8 cellular contexts compared by ENCODE assay signal in the genomic region with DNA sequence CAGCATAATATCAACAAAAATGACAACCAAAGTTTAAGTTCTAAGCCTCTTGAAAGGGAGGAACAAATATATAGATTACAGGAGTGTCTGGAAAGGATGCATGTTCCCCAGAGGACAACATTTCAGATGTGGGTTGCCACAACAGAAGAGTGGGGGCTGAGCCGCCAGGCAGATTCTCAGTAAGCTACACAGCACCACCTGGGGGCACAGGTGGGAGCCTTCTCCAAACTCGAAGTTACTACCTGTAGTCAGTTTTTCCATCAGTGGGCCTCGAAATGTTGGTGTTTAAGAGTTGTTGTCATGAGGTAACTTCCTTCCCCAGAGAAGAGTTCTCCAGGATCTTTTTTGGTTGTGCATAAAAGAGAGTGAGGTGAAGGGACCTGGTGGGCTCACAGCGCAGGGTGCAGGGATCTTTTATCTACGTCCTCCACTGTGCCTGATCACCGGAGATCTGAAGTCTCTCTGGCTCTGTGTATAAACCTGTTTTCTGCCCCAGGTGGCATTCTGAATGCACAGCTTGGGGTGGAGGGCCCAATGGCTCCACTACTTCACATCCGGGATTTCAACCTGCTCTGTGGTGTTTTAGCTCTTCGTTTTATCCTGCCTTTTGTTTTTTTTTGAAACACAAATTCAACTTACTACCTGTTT. TPM values are rescaled to one million over a fixed set of nuclear protein-coding genes. Genes with fewer than 3 reads are reported as not detected.
DNase-seq lines count a peak whose midpoint lies in the region; ATAC-seq and TF ChIP-seq lines count a peak whose summit lies in the region.

No MANE protein-coding gene starts in this region.

- H3K27ac Mint-ChIP-seq in effector memory CD8-positive, alpha-beta T cell: peak overlapping the region in 1 of 2 donors; percentile 75

- no peak overlapping the region for H3K4me3 Mint-ChIP-seq in effector memory CD8-positive, alpha-beta T cell

- in situ Hi-C loops in G401 (cut with HindIII; ENCODE audit: low sequenced_read_pairs): no loop called here

- DNase-seq in GM12864 (ENCODE audit: low read depth): no peak
- DNase-seq in RKO (ENCODE audit: low spot score): peak; percentile 7
- DNase-seq in effector memory CD8-positive, alpha-beta T cell: peak in 2 of 3 experiments; percentile 4 to 9
- DNase-seq in G401 (ENCODE audit: low spot score): no peak
- DNase-seq in SIG-M5 treated with dmso at 0.1 percent for 504 hours (lab: John Stamatoyannopoulos, UW; ENCODE audit: unreplicated experiment): no peak
- no peak for DNase-seq in NCI-H1930 (lab: John Stamatoyannopoulos, UW)
- no peak for DNase-seq in HuH-7.5 (ENCODE audit: low spot score)

- H3K4me1 Mint-ChIP-seq in effector memory CD8-positive, alpha-beta T cell (ENCODE audit: low read depth in 2 of 2): peaks cover 29 to 38% of the 10 kb centered on the region in 2 donors

- no peaks in the 10 kb centered on the region for H3K9me3 Mint-ChIP-seq in effector memory CD8-positive, alpha-beta T cell

- ATAC-seq in GM21717 (IDR thresholded peaks at IDR 0.05; ENCODE audit: unreplicated experiment): peak; percentile 31
- ATAC-seq in effector memory CD8-positive, alpha-beta T cell (replicated peaks): peak; percentile 23

- no peaks in the 10 kb centered on the region for H3K27me3 Mint-ChIP-seq in effector memory CD8-positive, alpha-beta T cell

- no peaks in the 10 kb centered on the region for H3K36me3 Mint-ChIP-seq in effector memory CD8-positive, alpha-beta T cell (ENCODE audit: insufficient read depth)

- no peak overlapping the region for H3K4me3 ChIP-seq in GM12864 (ENCODE audit: low read depth, low read length)

- peak; percentile 48 for TF ChIP-seq CTCF in GM12864 (IDR thresholded peaks at IDR 0.05; ENCODE audit: low read depth, low read length, missing control alignments)

RNA-seq across cellular contexts. Expression of gene STS, which starts 58.4 kb away (rescaled TPM):
- total RNA-seq in G401 (2014; rRNA removed; shearing (Covaris generic)): 0.80 and 0.95 TPM in 2 replicates

RNA-seq across cellular contexts. Expression of gene PUDP, which starts 58.9 kb away (rescaled TPM):
- total RNA-seq in G401 (2014; rRNA removed; shearing (Covaris generic)): 5.1 and 7.3 TPM in 2 replicates

Comparison
In these comparisons a context has a peak if more than half of its experiments do, and no peak if none do; other contexts are left out.
1. DNase-seq: peak in RKO (single experiment) and effector memory CD8-positive, alpha-beta T cell (2 of 3); none in GM12864 (single experiment), G401 (single experiment), SIG-M5 treated with dmso at 0.1 percent for 504 hours (single experiment), NCI-H1930 (0 of 2) and HuH-7.5 (single experiment).